In genomic region chr19:35178701-35179100, GRCh38 we compare ENCODE assay signal across 19 cellular contexts. TPM values are rescaled to one million over a fixed set of nuclear protein-coding genes. Genes with fewer than 3 reads are reported as not detected.
A peak's percentile ranks its signal among the peaks of the same experiment; 100 is the strongest.
DNase-seq lines count a peak whose midpoint lies in the region; ATAC-seq and TF ChIP-seq lines count a peak whose summit lies in the region.
"Had no signal": no experiment of that assay in that cellular context is flagged by ENCODE, and none has a peak within 500 bp of the region (broad histone marks: within the 10 kb centered on the region; RNA-seq: fewer than 3 reads in every experiment).

No MANE protein-coding gene starts in this region.

- H3K9me3 Mint-ChIP-seq in activated CD4-positive, alpha-beta T cell treated with anti-CD3 and anti-CD28 coated beads, Interleukin-2, amount 10 ng/mL, durations not matched to agents 7 days and 5 days: peaks cover 14% of the 10 kb centered on the region
- peaks cover 6% of the 10 kb centered on the region for H3K9me3 Mint-ChIP-seq in activated CD4-positive, alpha-beta T cell treated with anti-CD3 and anti-CD28 coated beads for 36 hours (ENCODE audit: low read depth)
- H3K9me3 Mint-ChIP-seq in osteocyte (ENCODE audit: unreplicated experiment): no peaks in the 10 kb centered on the region
- peaks cover 4% of the 10 kb centered on the region for H3K9me3 Mint-ChIP-seq in activated T-helper 17 cell treated with anti-CD3 and anti-CD28 coated beads, Interleukin-2, amount 50 U/mL, for 72 hours

- intact Hi-C loops in activated CD4-positive, alpha-beta T cell treated with anti-CD3 and anti-CD28 coated beads for 36 hours (cut with DNase I, micrococcal nuclease): no loop called here

- no peaks in the 10 kb centered on the region for H3K36me3 ChIP-seq in HEK293 (ENCODE audit: control insufficient read depth in 2 of 2, insufficient read depth in 1 of 2, low read length in 2 of 2)
- H3K36me3 ChIP-seq: Peyer's patch had no signal

- DNase-seq in activated CD4-positive, alpha-beta T cell treated with anti-CD3 and anti-CD28 coated beads, Interleukin-2, amount 10 ng/mL, durations not matched to agents 7 days and 5 days: peak; percentile 4
- DNase-seq in activated CD4-positive, alpha-beta T cell treated with anti-CD3 and anti-CD28 coated beads for 36 hours: no peak
- peak; percentile 30 for DNase-seq in fibroblast of pulmonary artery (ENCODE audit: low read depth)
- DNase-seq in osteocyte (ENCODE audit: extremely low spot score, unreplicated experiment): peak; percentile 10
- no peak for DNase-seq in HCEC 1CT
- DNase-seq in ureter (ENCODE audit: low spot score): no peak
- DNase-seq: Caco-2; CD4-positive, CD25-positive, alpha-beta regulatory T cell; H7; MM.1S; NCI-H1092; NCI-H1436 treated with DMSO at 0.1 percent for 48 hours; NCI-H2029; NCI-H526; Peyer's patch had no signal

- CTCF ChIA-PET in activated CD4-positive, alpha-beta T cell treated with anti-CD3 and anti-CD28 coated beads, Interleukin-2, amount 10 ng/mL, durations not matched to agents 7 days and 5 days (lab: Charles Lee): interaction anchor here (1.3 to 1.6 kb wide), 3 partner anchors 17 to 25 kb away, joined by 3 to 5 read pairs (median 3); partner anchors contain the start of gene FXYD5
- CTCF ChIA-PET in activated CD4-positive, alpha-beta T cell treated with anti-CD3 and anti-CD28 coated beads for 36 hours (lab: Charles Lee): interaction anchor here (0.6 to 2.1 kb wide), 3 partner anchors 25 to 126 kb away, joined by 3 to 6 read pairs (median 4); partner anchors contain the start of gene FXYD5
- CTCF ChIA-PET in HEK293 (lab: Yijun Ruan, JAX): interaction anchor here (0.6 to 4.2 kb wide), 8 partner anchors 10 to 113 kb away, joined by 3 to 32 read pairs (median 4); no protein-coding TSS in a partner anchor

- H3K27ac ChIP-seq in HEK293 (ENCODE audit: extremely low read depth, low read depth, low read length): no peak overlapping the region
- H3K27ac ChIP-seq: 22Rv1, Peyer's patch had no signal

- peaks cover 16% of the 10 kb centered on the region for H3K36me3 Mint-ChIP-seq in activated CD4-positive, alpha-beta T cell treated with anti-CD3 and anti-CD28 coated beads, Interleukin-2, amount 10 ng/mL, durations not matched to agents 7 days and 5 days (ENCODE audit: low read depth)
- H3K36me3 Mint-ChIP-seq in activated CD4-positive, alpha-beta T cell treated with anti-CD3 and anti-CD28 coated beads for 36 hours (ENCODE audit: low read depth): no peaks in the 10 kb centered on the region
- H3K36me3 Mint-ChIP-seq in osteocyte (ENCODE audit: unreplicated experiment): no peaks in the 10 kb centered on the region
- H3K36me3 Mint-ChIP-seq in activated T-helper 17 cell treated with anti-CD3 and anti-CD28 coated beads, Interleukin-2, amount 50 U/mL, for 72 hours (ENCODE audit: low read depth): no peaks in the 10 kb centered on the region
- H3K36me3 Mint-ChIP-seq: CD4-positive, CD25-positive, alpha-beta regulatory T cell had no signal

- peaks cover 42% of the 10 kb centered on the region for H3K4me1 Mint-ChIP-seq in activated CD4-positive, alpha-beta T cell treated with anti-CD3 and anti-CD28 coated beads, Interleukin-2, amount 10 ng/mL, durations not matched to agents 7 days and 5 days
- peaks cover 23% of the 10 kb centered on the region for H3K4me1 Mint-ChIP-seq in activated CD4-positive, alpha-beta T cell treated with anti-CD3 and anti-CD28 coated beads for 36 hours
- H3K4me1 Mint-ChIP-seq in osteocyte (ENCODE audit: unreplicated experiment): peaks cover 2% of the 10 kb centered on the region
- H3K4me1 Mint-ChIP-seq in activated T-helper 17 cell treated with anti-CD3 and anti-CD28 coated beads, Interleukin-2, amount 50 U/mL, for 72 hours: peaks cover 15% of the 10 kb centered on the region

- H3K4me3 ChIP-seq in HEK293 (ENCODE audit: low read depth, low read length) (no peak overlapping the region), fibroblast of pulmonary artery (replicated peaks; ENCODE audit: low read depth, low read length) (no peak overlapping the region)
- H3K4me3 ChIP-seq: Peyer's patch had no signal

- H3K4me3 Mint-ChIP-seq in activated CD4-positive, alpha-beta T cell treated with anti-CD3 and anti-CD28 coated beads, Interleukin-2, amount 10 ng/mL, durations not matched to agents 7 days and 5 days: no peak overlapping the region
- H3K4me3 Mint-ChIP-seq in activated CD4-positive, alpha-beta T cell treated with anti-CD3 and anti-CD28 coated beads for 36 hours: no peak overlapping the region
- H3K4me3 Mint-ChIP-seq in osteocyte (ENCODE audit: unreplicated experiment): no peak overlapping the region
- no peak overlapping the region for H3K4me3 Mint-ChIP-seq in activated T-helper 17 cell treated with anti-CD3 and anti-CD28 coated beads, Interleukin-2, amount 50 U/mL, for 72 hours

- POLR2A ChIA-PET in activated CD4-positive, alpha-beta T cell treated with anti-CD3 and anti-CD28 coated beads, Interleukin-2, amount 10 ng/mL, durations not matched to agents 7 days and 5 days (lab: Charles Lee): no interaction called here
- POLR2A ChIA-PET in activated CD4-positive, alpha-beta T cell treated with anti-CD3 and anti-CD28 coated beads for 36 hours (lab: Charles Lee): interaction anchor here (1.1 kb wide), 1 partner anchor 8 kb away, joined by 4 read pairs; no protein-coding TSS in a partner anchor
- POLR2A ChIA-PET in HEK293 (lab: Yijun Ruan, JAX): no interaction called here

- no peaks in the 10 kb centered on the region for H3K9me3 ChIP-seq in HEK293 (ENCODE audit: control insufficient read depth, insufficient read depth, low read depth, low read length)
- H3K9me3 ChIP-seq: Peyer's patch had no signal

- H3K27ac Mint-ChIP-seq in activated CD4-positive, alpha-beta T cell treated with anti-CD3 and anti-CD28 coated beads, Interleukin-2, amount 10 ng/mL, durations not matched to agents 7 days and 5 days: no peak overlapping the region
- no peak overlapping the region for H3K27ac Mint-ChIP-seq in activated CD4-positive, alpha-beta T cell treated with anti-CD3 and anti-CD28 coated beads for 36 hours
- no peak overlapping the region for H3K27ac Mint-ChIP-seq in osteocyte (ENCODE audit: unreplicated experiment)
- no peak overlapping the region for H3K27ac Mint-ChIP-seq in activated T-helper 17 cell treated with anti-CD3 and anti-CD28 coated beads, Interleukin-2, amount 50 U/mL, for 72 hours

- ATAC-seq in activated CD4-positive, alpha-beta T cell treated with anti-CD3 and anti-CD28 coated beads for 36 hours: no peak
- no peak for ATAC-seq in activated T-helper 17 cell treated with anti-CD3 and anti-CD28 coated beads, Interleukin-2, amount 50 U/mL, for 72 hours (replicated peaks)

- H3K27me3 Mint-ChIP-seq in activated CD4-positive, alpha-beta T cell treated with anti-CD3 and anti-CD28 coated beads, Interleukin-2, amount 10 ng/mL, durations not matched to agents 7 days and 5 days: no peaks in the 10 kb centered on the region
- no peaks in the 10 kb centered on the region for H3K27me3 Mint-ChIP-seq in activated CD4-positive, alpha-beta T cell treated with anti-CD3 and anti-CD28 coated beads for 36 hours
- peaks cover 9% of the 10 kb centered on the region for H3K27me3 Mint-ChIP-seq in osteocyte (ENCODE audit: unreplicated experiment)
- H3K27me3 Mint-ChIP-seq in activated T-helper 17 cell treated with anti-CD3 and anti-CD28 coated beads, Interleukin-2, amount 50 U/mL, for 72 hours: no peaks in the 10 kb centered on the region
- H3K27me3 Mint-ChIP-seq: CD4-positive, CD25-positive, alpha-beta regulatory T cell had no signal

- no peaks in the 10 kb centered on the region for H3K4me1 ChIP-seq in HEK293 (ENCODE audit: control insufficient read depth, insufficient read depth, low read length)
- H3K4me1 ChIP-seq: Caco-2, Peyer's patch had no signal

- TF ChIP-seq CTCF in HEK293 (tag by site-specific recombination; IDR thresholded peaks at IDR 0.05) (no peak), fibroblast of pulmonary artery (IDR thresholded peaks at IDR 0.05; ENCODE audit: low read length, missing control alignments) (no peak), osteocyte (IDR thresholded peaks at IDR 0.05) (no peak)

TF ChIP-seq in HEK293, 187 proteins besides CTCF, POLR2A, EP300 and RAD21 (continues in another document):
- no peak for TF ChIP-seq ZNF146 (tag by site-specific recombination; IDR thresholded peaks at IDR 0.05)

RNA-seq across cellular contexts. Expression of gene FXYD5, which starts 24.2 kb away (rescaled TPM):
- 100 to 1,000 TPM; 455 to 524 TPM for total RNA-seq in activated CD4-positive, alpha-beta T cell treated with anti-CD3 and anti-CD28 coated beads, Interleukin-2, amount 10 ng/mL, durations not matched to agents 7 days and 5 days
- total RNA-seq in activated CD4-positive, alpha-beta T cell treated with anti-CD3 and anti-CD28 coated beads for 36 hours: 100 to 1,000 TPM; 261 to 358 TPM
- total RNA-seq in osteocyte (81.0 and 86.6 TPM in 2 replicates), ureter (136 TPM)
- total RNA-seq in activated T-helper 17 cell treated with anti-CD3 and anti-CD28 coated beads, Interleukin-2, amount 50 U/mL, for 72 hours: 100 to 1,000 TPM; 214 to 257 TPM

RNA-seq across cellular contexts. Expression of gene FXYD7, which starts 35.6 kb away (rescaled TPM):
- 1 to 10 TPM; 4.5 to 5.0 TPM for total RNA-seq in activated CD4-positive, alpha-beta T cell treated with anti-CD3 and anti-CD28 coated beads, Interleukin-2, amount 10 ng/mL, durations not matched to agents 7 days and 5 days
- total RNA-seq in activated CD4-positive, alpha-beta T cell treated with anti-CD3 and anti-CD28 coated beads for 36 hours: under 1 TPM; 0.41 to 0.46 TPM
- total RNA-seq in osteocyte (0.50 TPM in 1 of 2 replicates, not detected in the other), ureter (0.62 TPM)
- total RNA-seq in activated T-helper 17 cell treated with anti-CD3 and anti-CD28 coated beads, Interleukin-2, amount 50 U/mL, for 72 hours: 1 to 10 TPM in 1 of 2 donors, under 1 TPM in 1; 0.40 to 1.4 TPM
- total RNA-seq: Caco-2, LHCN-M2, Peyer's patch had no signal

RNA-seq across cellular contexts. Expression of gene FXYD1, which starts 40.1 kb away (rescaled TPM):
- 1 to 10 TPM; 1.0 to 1.8 TPM for total RNA-seq in activated CD4-positive, alpha-beta T cell treated with anti-CD3 and anti-CD28 coated beads, Interleukin-2, amount 10 ng/mL, durations not matched to agents 7 days and 5 days
- 1 to 10 TPM; 1.9 to 2.4 TPM for total RNA-seq in activated CD4-positive, alpha-beta T cell treated with anti-CD3 and anti-CD28 coated beads for 36 hours
- total RNA-seq in osteocyte (0.86 TPM in 1 of 2 replicates, not detected in the other), ureter (50.2 TPM)
- under 1 TPM; 0.54 to 0.93 TPM for total RNA-seq in activated T-helper 17 cell treated with anti-CD3 and anti-CD28 coated beads, Interleukin-2, amount 50 U/mL, for 72 hours
- total RNA-seq: Caco-2, LHCN-M2 had no signal

RNA-seq across cellular contexts. Expression of gene LGI4, which starts 43.8 kb away (rescaled TPM):
- total RNA-seq in activated CD4-positive, alpha-beta T cell treated with anti-CD3 and anti-CD28 coated beads, Interleukin-2, amount 10 ng/mL, durations not matched to agents 7 days and 5 days: under 1 TPM; 0.37 to 0.40 TPM
- total RNA-seq in activated CD4-positive, alpha-beta T cell treated with anti-CD3 and anti-CD28 coated beads for 36 hours: under 1 TPM; 0.66 to 0.67 TPM
- total RNA-seq in osteocyte (0.32 and 0.34 TPM in 2 replicates), ureter (15.5 TPM)
- total RNA-seq in activated T-helper 17 cell treated with anti-CD3 and anti-CD28 coated beads, Interleukin-2, amount 50 U/mL, for 72 hours: 1 to 10 TPM in 1 of 2 donors, not detected in 1; 1.9 TPM
- total RNA-seq: LHCN-M2 had no signal

RNA-seq across cellular contexts. Expression of gene FAM187B, which starts 49.8 kb away (rescaled TPM):
- total RNA-seq in activated CD4-positive, alpha-beta T cell treated with anti-CD3 and anti-CD28 coated beads, Interleukin-2, amount 10 ng/mL, durations not matched to agents 7 days and 5 days: not detected
- total RNA-seq in activated CD4-positive, alpha-beta T cell treated with anti-CD3 and anti-CD28 coated beads for 36 hours: not detected
- total RNA-seq in osteocyte: not detected in 2 replicates
- total RNA-seq in activated T-helper 17 cell treated with anti-CD3 and anti-CD28 coated beads, Interleukin-2, amount 50 U/mL, for 72 hours: under 1 TPM in 1 of 2 donors, not detected in 1; 0.58 TPM
- total RNA-seq in ureter: not detected
- total RNA-seq: Caco-2; CD4-positive, CD25-positive, alpha-beta regulatory T cell; H7; LHCN-M2; Peyer's patch had no signal

Comparison
In these comparisons a context has a peak if more than half of its experiments do, and no peak if none do; other contexts are left out.
1. DNase-seq: peak in activated CD4-positive, alpha-beta T cell treated with anti-CD3 and anti-CD28 coated beads, Interleukin-2, amount 10 ng/mL, durations not matched to agents 7 days and 5 days (single experiment), fibroblast of pulmonary artery (single experiment) and osteocyte (single experiment); none in activated CD4-positive, alpha-beta T cell treated with anti-CD3 and anti-CD28 coated beads for 36 hours (single experiment), HCEC 1CT (single experiment) and ureter (single experiment).
2. RNA of gene FXYD1, which starts 40.1 kb away (total RNA-seq): 50.2 TPM in ureter (single experiment); 1.9 to 2.4 TPM in activated CD4-positive, alpha-beta T cell treated with anti-CD3 and anti-CD28 coated beads for 36 hours, 1.0 to 1.8 TPM in activated CD4-positive, alpha-beta T cell treated with anti-CD3 and anti-CD28 coated beads, Interleukin-2, amount 10 ng/mL, durations not matched to agents 7 days and 5 days, 0.54 to 0.93 TPM in activated T-helper 17 cell treated with anti-CD3 and anti-CD28 coated beads, Interleukin-2, amount 50 U/mL, for 72 hours and 0.86 TPM in osteocyte; every median in the first group is over 10 times any median in the second.